In the genomic region with DNA sequence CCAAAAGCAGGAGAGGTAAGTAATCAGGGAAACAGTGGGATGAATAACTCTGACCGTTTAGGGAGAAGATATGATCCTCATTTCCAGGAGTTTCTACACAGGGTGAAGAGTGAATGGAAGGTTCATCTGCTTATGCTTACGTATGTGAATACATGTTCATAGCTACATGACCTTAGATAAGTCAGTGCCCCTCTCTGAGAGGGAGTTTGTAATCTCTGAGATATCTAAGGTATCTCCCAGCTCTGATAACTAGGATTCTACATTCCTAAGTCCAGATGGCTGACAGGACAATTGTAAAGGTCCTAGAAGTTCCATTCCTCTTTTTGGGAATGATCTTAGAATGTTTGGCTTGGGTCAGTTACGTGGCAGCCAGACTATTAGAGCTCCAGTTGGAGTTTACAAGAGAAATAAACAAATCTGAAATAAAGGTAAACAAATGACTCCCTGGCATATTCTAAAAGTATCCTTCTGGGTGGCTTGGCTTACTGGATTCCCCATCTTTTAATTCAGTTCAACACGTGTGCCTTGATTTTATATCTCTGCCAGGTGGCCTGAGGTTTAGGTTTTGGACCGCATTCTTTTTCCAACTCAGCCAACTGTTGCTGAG, we compare ENCODE assay signal across 17 cellular contexts. TPM values are rescaled to one million over a fixed set of nuclear protein-coding genes. Genes with fewer than 3 reads are reported as not detected.
A peak's percentile ranks its signal among the peaks of the same experiment; 100 is the strongest.
DNase-seq lines count a peak whose midpoint lies in the region; ATAC-seq and TF ChIP-seq lines count a peak whose summit lies in the region.
"Had no signal": no experiment of that assay in that cellular context is flagged by ENCODE, and none has a peak within 500 bp of the region (broad histone marks: within the 10 kb centered on the region; RNA-seq: fewer than 3 reads in every experiment).

No MANE protein-coding gene starts in this region.

- POLR2A ChIA-PET in WTC11 (lab: Charles Lee), result interaction anchor here (0.6 kb wide), 1 partner anchor 66 kb away, joined by 9 read pairs; no protein-coding TSS in a partner anchor

- H3K4me3 Mint-ChIP-seq in WTC11, result no peak overlapping the region
- H3K4me3 Mint-ChIP-seq: CD4-positive, alpha-beta memory T cell had no signal

- no peak overlapping the region for H3K4me2 ChIP-seq in osteoblast (ENCODE audit: insufficient read depth, low read length)

- CTCF ChIA-PET in WTC11 (lab: Charles Lee), result interaction anchor here (1.3 kb wide), 1 partner anchor 43 kb away, joined by 3 read pairs; no protein-coding TSS in a partner anchor

- H3K27me3 ChIP-seq in cardiac muscle cell, result no peaks in the 10 kb centered on the region
- H3K27me3 ChIP-seq in heart left ventricle, result no peaks in the 10 kb centered on the region
- H3K27me3 ChIP-seq in SJSA1 (replicated peaks), result no peaks in the 10 kb centered on the region
- no peaks in the 10 kb centered on the region for H3K27me3 ChIP-seq in osteoblast (ENCODE audit: insufficient read depth, low read length)
- H3K27me3 ChIP-seq: BE2C had no signal

- peaks cover 61% of the 10 kb centered on the region for H3K9me3 Mint-ChIP-seq in WTC11
- H3K9me3 Mint-ChIP-seq: CD4-positive, alpha-beta memory T cell had no signal

- ATAC-seq in heart left ventricle (no peak), GM21786 (IDR thresholded peaks at IDR 0.05; ENCODE audit: unreplicated experiment) (no peak), WTC11 (no peak)
- ATAC-seq: HCT116 had no signal

- H3K4me3 ChIP-seq in cardiac muscle cell, result no peak overlapping the region
- H3K4me3 ChIP-seq in heart left ventricle, result no peak overlapping the region
- no peak overlapping the region for H3K4me3 ChIP-seq in SJSA1
- no peak overlapping the region for H3K4me3 ChIP-seq in osteoblast (ENCODE audit: insufficient read depth, low read length)
- H3K4me3 ChIP-seq: K562 had no signal

- H3K9me3 ChIP-seq in cardiac muscle cell (ENCODE audit: low read depth), result no peaks in the 10 kb centered on the region
- no peaks in the 10 kb centered on the region for H3K9me3 ChIP-seq in heart left ventricle
- H3K9me3 ChIP-seq in SJSA1 (replicated peaks), result no peaks in the 10 kb centered on the region; the same call in 1 of the 2 replicates
- H3K9me3 ChIP-seq in osteoblast (ENCODE audit: low read depth, low read length), result no peaks in the 10 kb centered on the region
- H3K9me3 ChIP-seq: BE2C had no signal

- WGBS in heart left ventricle, 4 donors, result 72 to 80% (median 78%) methylated on average over 5 of the region's 5 CpGs

- H3K4me1 ChIP-seq in cardiac muscle cell (ENCODE audit: low read depth) (peaks cover 24% of the 10 kb centered on the region), heart left ventricle (peaks cover 0 to 10% (median 0%) of the 10 kb centered on the region in 12 donors), SJSA1 (replicated peaks) (peaks cover 45% of the 10 kb centered on the region), osteoblast (ENCODE audit: insufficient read depth, low read length) (no peaks in the 10 kb centered on the region)
- H3K4me1 ChIP-seq: BE2C had no signal

- no peak overlapping the region for H2AFZ ChIP-seq in osteoblast (ENCODE audit: low read length)

- H3K36me3 ChIP-seq in cardiac muscle cell (no peaks in the 10 kb centered on the region), heart left ventricle (no peaks in the 10 kb centered on the region), SJSA1 (no peaks in the 10 kb centered on the region), osteoblast (ENCODE audit: insufficient read depth, low read length) (no peaks in the 10 kb centered on the region)
- H3K36me3 ChIP-seq: BE2C had no signal

- no peak for TF ChIP-seq POLR2A in heart left ventricle (IDR thresholded peaks at IDR 0.05)

- no peaks in the 10 kb centered on the region; the same call in 1 of the 2 replicates for H3K27me3 Mint-ChIP-seq in WTC11 (ENCODE audit: low read depth)
- H3K27me3 Mint-ChIP-seq: CD4-positive, alpha-beta memory T cell had no signal

- no peaks in the 10 kb centered on the region for H3K79me2 ChIP-seq in osteoblast (ENCODE audit: insufficient read depth, low read length)

- H3K27ac ChIP-seq in cardiac muscle cell (peak overlapping the region; percentile 29), heart left ventricle (no peak overlapping the region), SJSA1 (peak overlapping the region; percentile 21; the same call in 1 of the 2 replicates), osteoblast (ENCODE audit: low read depth, low read length) (no peak overlapping the region)
- H3K27ac ChIP-seq: C4-2B, HL-60 had no signal

- no peaks in the 10 kb centered on the region for H4K20me1 ChIP-seq in osteoblast (ENCODE audit: insufficient read depth, low read length)

- intact Hi-C loops in heart left ventricle (cut with DNase I), result no loop called here

- H3K36me3 Mint-ChIP-seq in WTC11, result peaks cover 23% of the 10 kb centered on the region

- TF ChIP-seq CTCF in cardiac muscle cell (IDR thresholded peaks at IDR 0.05; ENCODE audit: low read depth, low read length) (no peak), heart left ventricle (IDR thresholded peaks at IDR 0.05) (no peak), osteoblast (IDR thresholded peaks at IDR 0.05; ENCODE audit: extremely low read depth, low read depth, low read length) (no peak), WTC11 (IDR thresholded peaks at IDR 0.05) (no peak)

- no peak for DNase-seq in cardiac muscle cell (ENCODE audit: low read depth in 1 of 2, low spot score in 1 of 2)
- DNase-seq in heart left ventricle, result no peak
- DNase-seq in SJSA1 (ENCODE audit: low read depth in 1 of 2, low spot score in 2 of 2), result peak; percentile 53 to 89
- DNase-seq in osteoblast (ENCODE audit: insufficient read length, low spot score, missing footprints), result peak; percentile 15
- DNase-seq in WTC11 (ENCODE audit: low spot score), result no peak
- no peak for DNase-seq in SKM-1 (lab: John Stamatoyannopoulos, UW; ENCODE audit: unreplicated experiment)
- DNase-seq: 8988T; ACHN; BE2C; CD4-positive, alpha-beta memory T cell; DMS53; GF-D8 had no signal

- H3K27ac Mint-ChIP-seq in WTC11, result no peak overlapping the region
- H3K27ac Mint-ChIP-seq: CD4-positive, alpha-beta memory T cell had no signal

- 0 out of 2 replicates have a peak, but pooled peaks cover 3% of the 10 kb centered on the region for H3K4me1 Mint-ChIP-seq in WTC11
- H3K4me1 Mint-ChIP-seq: CD4-positive, alpha-beta memory T cell had no signal

TF ChIP-seq in WTC11, 78 proteins besides CTCF, POLR2A, EP300 and RAD21:
- TF ChIP-seq CREM (CRISPR knock-in tag; IDR thresholded peaks at IDR 0.05) (no peak), ETV6 (CRISPR knock-in tag; IDR thresholded peaks at IDR 0.05) (no peak)

RNA-seq across cellular contexts. Expression of a gene that starts 15.8 kb away (rescaled TPM):
- 8.2 and 11.6 TPM in 2 replicates for total RNA-seq in cardiac muscle cell
- 12.5 and 13.7 TPM in 2 replicates for polyA plus RNA-seq in cardiac muscle cell
- 10 to 100 TPM in 4 of 9 donors, 1 to 10 TPM in 5; 2.5 to 64.6 (median 9.9) TPM for total RNA-seq in heart left ventricle
- 10 to 100 TPM; 11.9 to 13.2 TPM for polyA plus RNA-seq in heart left ventricle
- 20.4 and 22.0 TPM in 2 replicates for total RNA-seq in SJSA1 (2014; rRNA removed; shearing (Covaris generic))
- 35.9 and 38.0 TPM in 2 replicates for total RNA-seq in osteoblast
- total RNA-seq in WTC11 (2021), result 20.5 to 29.7 TPM (median 22.2 TPM) in 3 replicates

RNA-seq across cellular contexts. Expression of a gene that starts 38.8 kb away (rescaled TPM):
- total RNA-seq in cardiac muscle cell, result 8.7 and 8.9 TPM in 2 replicates
- polyA plus RNA-seq in cardiac muscle cell, result 3.4 and 5.9 TPM in 2 replicates
- total RNA-seq in heart left ventricle, result 1 to 10 TPM in 1 of 9 donors, under 1 TPM in 8; 0.05 to 10.0 (median 0.33) TPM
- under 1 TPM; 0.10 to 0.19 TPM for polyA plus RNA-seq in heart left ventricle
- 0.50 and 0.71 TPM in 2 replicates for total RNA-seq in SJSA1 (2014; rRNA removed; shearing (Covaris generic))
- total RNA-seq in osteoblast, result 0.88 and 1.1 TPM in 2 replicates
- 6.6 to 16.8 TPM (median 7.2 TPM) in 3 replicates for total RNA-seq in WTC11 (2021)

RNA-seq across cellular contexts. Expression of a gene that starts 40.6 kb away (rescaled TPM):
- 40.1 and 42.1 TPM in 2 replicates for total RNA-seq in cardiac muscle cell
- polyA plus RNA-seq in cardiac muscle cell, result 57.5 and 66.2 TPM in 2 replicates
- total RNA-seq in heart left ventricle, result 10 to 100 TPM in 8 of 9 donors, 1 to 10 TPM in 1; 9.5 to 30.3 (median 14.4) TPM
- polyA plus RNA-seq in heart left ventricle, result 10 to 100 TPM in 1 of 2 donors, 1 to 10 TPM in 1; 6.0 to 29.7 TPM
- total RNA-seq in SJSA1 (2014; rRNA removed; shearing (Covaris generic)), result 12.1 and 19.1 TPM in 2 replicates
- total RNA-seq in osteoblast, result 32.2 and 41.8 TPM in 2 replicates
- 22.7 to 24.2 TPM (median 24.0 TPM) in 3 replicates for total RNA-seq in WTC11 (2021)

Comparison
In these comparisons a context has a peak if more than half of its experiments do, and no peak if none do; other contexts are left out.
1. H3K27ac ChIP-seq: peak in cardiac muscle cell (single experiment) and SJSA1 (single experiment); none in heart left ventricle (0 of 12) and osteoblast (single experiment).
2. DNase-seq: peak in SJSA1 (2 of 2) and osteoblast (single experiment); none in cardiac muscle cell (0 of 2), heart left ventricle (0 of 5), WTC11 (single experiment) and SKM-1 (single experiment).